28 cellular contexts compared by ENCODE assay signal in the genomic region with DNA sequence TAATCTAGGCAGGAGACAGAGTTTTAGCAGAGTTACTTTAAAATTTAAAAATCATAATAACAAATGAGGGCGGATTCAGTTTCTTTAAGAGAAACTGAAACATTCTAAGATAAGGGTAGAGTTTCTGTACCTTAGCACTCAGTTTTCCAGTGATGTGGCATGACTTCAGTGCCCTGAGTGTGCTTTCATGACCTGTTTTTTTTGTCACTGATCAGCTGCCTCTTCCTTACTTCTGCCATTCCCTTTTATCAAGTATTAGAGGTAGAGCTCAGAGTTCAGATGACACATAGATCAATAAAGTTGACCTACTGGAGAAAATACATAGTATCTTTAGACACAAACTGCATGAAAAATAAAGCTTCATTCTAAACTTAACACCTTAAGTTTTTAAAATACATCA.
"Had no signal": no experiment of that assay in that cellular context is flagged by ENCODE, and none has a peak within 500 bp of the region (broad histone marks: within the 10 kb centered on the region; RNA-seq: fewer than 3 reads in every experiment).

No MANE protein-coding gene starts in this region.

- ATAC-seq: esophagus mucosa; gastrocnemius medialis; left lung; mucosa of descending colon; natural killer cell treated with Interleukin-12 subunit alpha and Interleukin-12 subunit beta and Interleukin-15 and Interleukin-18, amount 100 ng/mL, for 72 hours; sciatic nerve; stimulated activated memory B cell treated with anti-CD40 and anti-IgM and Interleukin-4, amounts not matched to agents 10 μg/mL and 1 μg/mL and 100 μg/mL, for 72 hours; stimulated activated naive CD8-positive, alpha-beta T cell treated with anti-CD3 and anti-CD28 coated beads, Interleukin-15, Interleukin-2, amounts not matched to agents 100 U/mL and 50 U/mL, for 24 hours; upper lobe of right lung had no signal

- H3K27me3 ChIP-seq: colonic mucosa, gastrocnemius medialis, left lung, neutrophil, suprapubic skin, transverse colon, upper lobe of right lung, vagina had no signal

- H3K4me3 Mint-ChIP-seq: dendritic cell treated with granulocyte-macrophage colony-stimulating factor and Interleukin-4, amounts not matched to agents 40 ng/mL and 50 ng/mL, for 4 days; endodermal cell; mesothelial cell of epicardium; naive B cell; natural killer cell treated with Interleukin-12 subunit alpha and Interleukin-12 subunit beta and Interleukin-15 and Interleukin-18, amount 100 ng/mL, for 72 hours; neural crest cell; stimulated activated memory B cell treated with anti-CD40 and anti-IgM and Interleukin-4, amounts not matched to agents 10 μg/mL and 1 μg/mL and 100 μg/mL, for 72 hours had no signal

- H3K27ac ChIP-seq: colonic mucosa, epithelial cell of prostate, gastrocnemius medialis, left lung, neutrophil, parathyroid adenoma, suprapubic skin, transverse colon, upper lobe of right lung, vagina had no signal

- H3K79me2 ChIP-seq: parathyroid adenoma had no signal

- H3K36me3 Mint-ChIP-seq: natural killer cell treated with Interleukin-12 subunit alpha and Interleukin-12 subunit beta and Interleukin-15 and Interleukin-18, amount 100 ng/mL, for 72 hours had no signal

- H3K9ac ChIP-seq: parathyroid adenoma had no signal

- H3K9me3 Mint-ChIP-seq: natural killer cell treated with Interleukin-12 subunit alpha and Interleukin-12 subunit beta and Interleukin-15 and Interleukin-18, amount 100 ng/mL, for 72 hours; neural crest cell had no signal

- H3K4me1 Mint-ChIP-seq: endodermal cell, mesothelial cell of epicardium, naive B cell, neural crest cell had no signal

- H3K27ac Mint-ChIP-seq: dendritic cell treated with granulocyte-macrophage colony-stimulating factor and Interleukin-4, amounts not matched to agents 40 ng/mL and 50 ng/mL, for 4 days; endodermal cell; mesothelial cell of epicardium; natural killer cell treated with Interleukin-12 subunit alpha and Interleukin-12 subunit beta and Interleukin-15 and Interleukin-18, amount 100 ng/mL, for 72 hours; stimulated activated memory B cell treated with anti-CD40 and anti-IgM and Interleukin-4, amounts not matched to agents 10 μg/mL and 1 μg/mL and 100 μg/mL, for 72 hours had no signal

- H3K36me3 ChIP-seq: colonic mucosa had no signal

- H3K9me3 ChIP-seq: colonic mucosa, gastrocnemius medialis, left lung, mucosa of descending colon, neutrophil, suprapubic skin, transverse colon, upper lobe of right lung, vagina had no signal

- DNase-seq: colonic mucosa; effector CD8-positive, alpha-beta T cell; endodermal cell; foreskin fibroblast; gastrocnemius medialis; kidney; left lung; mesenchymal stem cell; mucosa of descending colon; naive B cell; stimulated activated CD4-positive, alpha-beta T cell treated with anti-CD3 and anti-CD28 coated beads, Interleukin-2, amount 100 ng/mL, for 24 hours; stimulated activated CD4-positive, alpha-beta T cell treated with anti-CD3 and anti-CD28 coated beads, Interleukin-4, amount 100 ng/mL, for 4 hours; stimulated activated naive CD8-positive, alpha-beta T cell treated with anti-CD3 and anti-CD28 coated beads, Interleukin-15, Interleukin-2, amounts not matched to agents 100 U/mL and 50 U/mL, for 24 hours; transverse colon; upper lobe of right lung had no signal

- FAIRE-seq: kidney had no signal

- H3K4me1 ChIP-seq: colonic mucosa, gastrocnemius medialis, left lung, parathyroid adenoma, suprapubic skin, transverse colon, upper lobe of right lung, vagina had no signal

- H3K27me3 Mint-ChIP-seq: dendritic cell treated with granulocyte-macrophage colony-stimulating factor and Interleukin-4, amounts not matched to agents 40 ng/mL and 50 ng/mL, for 4 days; naive B cell; natural killer cell treated with Interleukin-12 subunit alpha and Interleukin-12 subunit beta and Interleukin-15 and Interleukin-18, amount 100 ng/mL, for 72 hours; progenitor cell of endocrine pancreas; stimulated activated memory B cell treated with anti-CD40 and anti-IgM and Interleukin-4, amounts not matched to agents 10 μg/mL and 1 μg/mL and 100 μg/mL, for 72 hours had no signal

- H2AFZ ChIP-seq: parathyroid adenoma had no signal

- H3K4me3 ChIP-seq: colonic mucosa, gastrocnemius medialis, left lung, mucosa of descending colon, suprapubic skin, transverse colon, upper lobe of right lung, vagina had no signal
